In genomic region chr12:685388-685787, GRCh38 we compare ENCODE assay signal across 9 cellular contexts. TPM values are rescaled to one million over a fixed set of nuclear protein-coding genes. Genes with fewer than 3 reads are reported as not detected.
A peak's percentile ranks its signal among the peaks of the same experiment; 100 is the strongest.
DNase-seq lines count a peak whose midpoint lies in the region; ATAC-seq, FAIRE-seq and TF ChIP-seq lines count a peak whose summit lies in the region.
"Had no signal": no experiment of that assay in that cellular context is flagged by ENCODE, and none has a peak within 500 bp of the region (broad histone marks: within the 10 kb centered on the region; RNA-seq: fewer than 3 reads in every experiment).

No MANE protein-coding gene starts in this region.

- DNase-seq in GM19240 (ENCODE audit: insufficient read length, low spot score) (peak; percentile 22), T-helper 2 cell (peak; percentile 35 to 95 (median 78)), astrocyte (ENCODE audit: low read depth) (peak; percentile 48), smooth muscle cell of the brain vasculature (ENCODE audit: low read depth, low spot score) (peak; percentile 86), NCI-H510A treated with DMSO at 0.1 percent for 48 hours (lab: John Stamatoyannopoulos, UW) (no peak), aorta (no peak), HuH-7 (ENCODE audit: low spot score) (no peak)

- no peak overlapping the region for H3K4me3 Mint-ChIP-seq in astrocyte (ENCODE audit: unreplicated experiment)

- WGBS in aorta, 2 donors: 34 to 53% methylated on average over 3 of the region's 3 CpGs

- peaks cover 2% of the 10 kb centered on the region for H3K27me3 Mint-ChIP-seq in astrocyte (ENCODE audit: low read depth, unreplicated experiment)

- no peak for FAIRE-seq in astrocyte (lab: Jason Lieb, UNC)

- no peaks in the 10 kb centered on the region for H3K36me3 Mint-ChIP-seq in astrocyte (ENCODE audit: low read depth, unreplicated experiment)

- no peak overlapping the region for H2AFZ ChIP-seq in astrocyte (ENCODE audit: low read depth, low read length)

- peaks cover under 1% of the 10 kb centered on the region for H3K9me3 Mint-ChIP-seq in astrocyte (ENCODE audit: unreplicated experiment)

- peak overlapping the region; percentile 15 for H3K4me2 ChIP-seq in astrocyte (ENCODE audit: low read length)

- no peaks in the 10 kb centered on the region for H3K36me3 ChIP-seq in astrocyte (ENCODE audit: insufficient read depth, low read length)
- H3K36me3 ChIP-seq in aorta (ENCODE audit: control insufficient read depth in 1 of 2, insufficient read depth in 2 of 2, low read length in 1 of 2): no peaks in the 10 kb centered on the region
- H3K36me3 ChIP-seq: adrenal gland had no signal

- H3K9me3 ChIP-seq in astrocyte (ENCODE audit: insufficient read depth, low read depth, low read length) (no peaks in the 10 kb centered on the region), aorta (ENCODE audit: control insufficient read depth, low read length) (peaks cover 2% of the 10 kb centered on the region)
- H3K9me3 ChIP-seq: adrenal gland had no signal

- H3K27me3 ChIP-seq in astrocyte (ENCODE audit: insufficient read depth, low read length) (no peaks in the 10 kb centered on the region), aorta (ENCODE audit: control insufficient read depth in 1 of 2, insufficient read depth in 2 of 2, low read length in 1 of 2) (no peaks in the 10 kb centered on the region)
- H3K27me3 ChIP-seq: adrenal gland had no signal

- H3K4me1 ChIP-seq in astrocyte (ENCODE audit: insufficient read depth, low read length): no peaks in the 10 kb centered on the region
- H3K4me1 ChIP-seq in aorta (ENCODE audit: control insufficient read depth in 1 of 2, insufficient read depth in 2 of 2, low read length in 2 of 2): no peaks in the 10 kb centered on the region
- H3K4me1 ChIP-seq: adrenal gland had no signal

- no peak overlapping the region for H3K4me3 ChIP-seq in astrocyte (ENCODE audit: insufficient read depth, low read depth, low read length)
- H3K4me3 ChIP-seq in aorta (ENCODE audit: low read length in 2 of 2): no peak overlapping the region
- H3K4me3 ChIP-seq: adrenal gland had no signal

- peaks cover 9% of the 10 kb centered on the region for H3K4me1 Mint-ChIP-seq in astrocyte (ENCODE audit: low read depth, unreplicated experiment)

- peak overlapping the region; percentile 26 for H3K27ac Mint-ChIP-seq in astrocyte (ENCODE audit: unreplicated experiment)

- no peak for TF ChIP-seq CTCF in astrocyte (IDR thresholded peaks at IDR 0.05; ENCODE audit: insufficient read depth, low read depth, low read length)

- intact Hi-C loops in aorta (cut with DNase I): no loop called here

- H3K27ac ChIP-seq in astrocyte (ENCODE audit: low read depth, low read length) (no peak overlapping the region), aorta (ENCODE audit: low read depth in 1 of 2, low read length in 2 of 2) (no peak overlapping the region)
- H3K27ac ChIP-seq: adrenal gland had no signal

- H4K20me1 ChIP-seq in astrocyte (ENCODE audit: insufficient read depth, low read length): no peaks in the 10 kb centered on the region

- ATAC-seq in HG03196 (IDR thresholded peaks at IDR 0.05; ENCODE audit: unreplicated experiment) (peak; percentile 67), aorta (ENCODE audit: low FRiP score) (no peak)

- H3K9ac ChIP-seq in astrocyte (ENCODE audit: low read length): no peak overlapping the region

- no peaks in the 10 kb centered on the region for H3K79me2 ChIP-seq in astrocyte (ENCODE audit: insufficient read depth, low read length)

RNA-seq across cellular contexts. Expression of gene NINJ2, which starts 22.1 kb away (rescaled TPM):
- total RNA-seq in astrocyte: not detected in 2 replicates
- total RNA-seq in aorta: 10 to 100 TPM in 1 of 2 donors, 1 to 10 TPM in 1; 3.8 to 11.2 TPM
- 1 to 10 TPM in 1 of 2 donors, under 1 TPM in 1; 0.95 to 6.1 TPM for polyA plus RNA-seq in aorta

Comparison
In these comparisons a context has a peak if more than half of its experiments do, and no peak if none do; other contexts are left out.
1. DNase-seq: peak in GM19240 (single experiment), T-helper 2 cell (5 of 5), astrocyte (single experiment) and smooth muscle cell of the brain vasculature (single experiment); none in NCI-H510A treated with DMSO at 0.1 percent for 48 hours (single experiment), aorta (0 of 2) and HuH-7 (single experiment).